1 cellular context compared by ENCODE assay signal in the genomic region with DNA sequence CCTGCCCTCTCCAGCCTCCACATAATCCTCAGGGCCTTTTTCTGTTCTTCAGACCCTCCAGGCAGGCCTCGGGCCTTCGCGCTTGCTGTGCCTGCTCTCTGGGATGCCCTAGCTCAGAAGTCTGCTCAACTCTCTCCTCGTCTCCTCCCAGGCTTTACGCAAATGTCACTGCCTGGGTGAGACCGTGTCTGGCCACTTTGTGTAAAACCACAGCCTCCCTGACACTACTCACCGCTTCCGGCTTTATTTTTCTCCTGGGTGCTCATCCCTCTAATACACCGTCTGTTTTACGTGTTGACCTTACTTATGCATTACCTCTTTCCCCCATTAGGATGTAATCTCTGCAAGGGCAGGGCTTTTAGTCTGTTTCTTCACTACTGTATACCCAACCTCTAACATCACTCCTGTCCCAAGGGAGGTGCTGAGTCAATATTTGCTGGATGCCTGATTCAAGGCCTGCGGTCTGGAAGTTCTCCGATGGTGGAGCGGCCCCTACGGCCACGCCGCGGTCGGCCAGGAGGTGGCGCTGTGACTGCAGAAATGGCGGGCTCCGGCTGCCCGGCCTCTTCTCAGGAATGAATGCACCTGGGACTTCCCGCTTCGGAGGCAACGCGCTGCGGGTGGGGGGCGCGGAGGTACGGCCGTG.
TF ChIP-seq lines count a peak whose summit lies in the region.

No MANE protein-coding gene starts in this region.

TF ChIP-seq in K562, 482 proteins besides CTCF, POLR2A, EP300 and RAD21 (continued from another document):
- TF ChIP-seq, protein P1, sequence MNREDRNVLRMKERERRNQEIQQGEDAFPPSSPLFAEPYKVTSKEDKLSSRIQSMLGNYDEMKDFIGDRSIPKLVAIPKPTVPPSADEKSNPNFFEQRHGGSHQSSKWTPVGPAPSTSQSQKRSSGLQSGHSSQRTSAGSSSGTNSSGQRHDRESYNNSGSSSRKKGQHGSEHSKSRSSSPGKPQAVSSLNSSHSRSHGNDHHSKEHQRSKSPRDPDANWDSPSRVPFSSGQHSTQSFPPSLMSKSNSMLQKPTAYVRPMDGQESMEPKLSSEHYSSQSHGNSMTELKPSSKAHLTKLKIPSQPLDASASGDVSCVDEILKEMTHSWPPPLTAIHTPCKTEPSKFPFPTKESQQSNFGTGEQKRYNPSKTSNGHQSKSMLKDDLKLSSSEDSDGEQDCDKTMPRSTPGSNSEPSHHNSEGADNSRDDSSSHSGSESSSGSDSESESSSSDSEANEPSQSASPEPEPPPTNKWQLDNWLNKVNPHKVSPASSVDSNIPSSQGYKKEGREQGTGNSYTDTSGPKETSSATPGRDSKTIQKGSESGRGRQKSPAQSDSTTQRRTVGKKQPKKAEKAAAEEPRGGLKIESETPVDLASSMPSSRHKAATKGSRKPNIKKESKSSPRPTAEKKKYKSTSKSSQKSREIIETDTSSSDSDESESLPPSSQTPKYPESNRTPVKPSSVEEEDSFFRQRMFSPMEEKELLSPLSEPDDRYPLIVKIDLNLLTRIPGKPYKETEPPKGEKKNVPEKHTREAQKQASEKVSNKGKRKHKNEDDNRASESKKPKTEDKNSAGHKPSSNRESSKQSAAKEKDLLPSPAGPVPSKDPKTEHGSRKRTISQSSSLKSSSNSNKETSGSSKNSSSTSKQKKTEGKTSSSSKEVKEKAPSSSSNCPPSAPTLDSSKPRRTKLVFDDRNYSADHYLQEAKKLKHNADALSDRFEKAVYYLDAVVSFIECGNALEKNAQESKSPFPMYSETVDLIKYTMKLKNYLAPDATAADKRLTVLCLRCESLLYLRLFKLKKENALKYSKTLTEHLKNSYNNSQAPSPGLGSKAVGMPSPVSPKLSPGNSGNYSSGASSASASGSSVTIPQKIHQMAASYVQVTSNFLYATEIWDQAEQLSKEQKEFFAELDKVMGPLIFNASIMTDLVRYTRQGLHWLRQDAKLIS (CRISPR knock-in tag; IDR thresholded peaks at IDR 0.05), result no peak
- TF ChIP-seq, protein P2, sequence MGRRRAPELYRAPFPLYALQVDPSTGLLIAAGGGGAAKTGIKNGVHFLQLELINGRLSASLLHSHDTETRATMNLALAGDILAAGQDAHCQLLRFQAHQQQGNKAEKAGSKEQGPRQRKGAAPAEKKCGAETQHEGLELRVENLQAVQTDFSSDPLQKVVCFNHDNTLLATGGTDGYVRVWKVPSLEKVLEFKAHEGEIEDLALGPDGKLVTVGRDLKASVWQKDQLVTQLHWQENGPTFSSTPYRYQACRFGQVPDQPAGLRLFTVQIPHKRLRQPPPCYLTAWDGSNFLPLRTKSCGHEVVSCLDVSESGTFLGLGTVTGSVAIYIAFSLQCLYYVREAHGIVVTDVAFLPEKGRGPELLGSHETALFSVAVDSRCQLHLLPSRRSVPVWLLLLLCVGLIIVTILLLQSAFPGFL (CRISPR knock-in tag; IDR thresholded peaks at IDR 0.05), result no peak
- TF ChIP-seq, protein P3, sequence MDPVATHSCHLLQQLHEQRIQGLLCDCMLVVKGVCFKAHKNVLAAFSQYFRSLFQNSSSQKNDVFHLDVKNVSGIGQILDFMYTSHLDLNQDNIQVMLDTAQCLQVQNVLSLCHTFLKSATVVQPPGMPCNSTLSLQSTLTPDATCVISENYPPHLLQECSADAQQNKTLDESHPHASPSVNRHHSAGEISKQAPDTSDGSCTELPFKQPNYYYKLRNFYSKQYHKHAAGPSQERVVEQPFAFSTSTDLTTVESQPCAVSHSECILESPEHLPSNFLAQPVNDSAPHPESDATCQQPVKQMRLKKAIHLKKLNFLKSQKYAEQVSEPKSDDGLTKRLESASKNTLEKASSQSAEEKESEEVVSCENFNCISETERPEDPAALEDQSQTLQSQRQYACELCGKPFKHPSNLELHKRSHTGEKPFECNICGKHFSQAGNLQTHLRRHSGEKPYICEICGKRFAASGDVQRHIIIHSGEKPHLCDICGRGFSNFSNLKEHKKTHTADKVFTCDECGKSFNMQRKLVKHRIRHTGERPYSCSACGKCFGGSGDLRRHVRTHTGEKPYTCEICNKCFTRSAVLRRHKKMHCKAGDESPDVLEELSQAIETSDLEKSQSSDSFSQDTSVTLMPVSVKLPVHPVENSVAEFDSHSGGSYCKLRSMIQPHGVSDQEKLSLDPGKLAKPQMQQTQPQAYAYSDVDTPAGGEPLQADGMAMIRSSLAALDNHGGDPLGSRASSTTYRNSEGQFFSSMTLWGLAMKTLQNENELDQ (CRISPR knock-in tag; IDR thresholded peaks at IDR 0.05; ENCODE audit: borderline replicate concordance), result no peak
- TF ChIP-seq, protein P4, sequence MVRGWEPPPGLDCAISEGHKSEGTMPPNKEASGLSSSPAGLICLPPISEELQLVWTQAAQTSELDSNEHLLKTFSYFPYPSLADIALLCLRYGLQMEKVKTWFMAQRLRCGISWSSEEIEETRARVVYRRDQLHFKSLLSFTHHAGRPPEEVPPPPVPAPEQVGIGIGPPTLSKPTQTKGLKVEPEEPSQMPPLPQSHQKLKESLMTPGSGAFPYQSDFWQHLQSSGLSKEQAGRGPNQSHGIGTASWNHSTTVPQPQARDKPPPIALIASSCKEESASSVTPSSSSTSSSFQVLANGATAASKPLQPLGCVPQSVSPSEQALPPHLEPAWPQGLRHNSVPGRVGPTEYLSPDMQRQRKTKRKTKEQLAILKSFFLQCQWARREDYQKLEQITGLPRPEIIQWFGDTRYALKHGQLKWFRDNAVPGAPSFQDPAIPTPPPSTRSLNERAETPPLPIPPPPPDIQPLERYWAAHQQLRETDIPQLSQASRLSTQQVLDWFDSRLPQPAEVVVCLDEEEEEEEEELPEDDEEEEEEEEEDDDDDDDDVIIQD (CRISPR knock-in tag; IDR thresholded peaks at IDR 0.05), result no peak
TF ChIP-seq in K562: peak in this region for 26.
